Comparison of ENCODE assay signal across 16 cellular contexts in genomic region chr16:68378436-68379415, GRCh38.
DNase-seq lines count a peak whose midpoint lies in the region; ATAC-seq and TF ChIP-seq lines count a peak whose summit lies in the region.
"Had no signal": no experiment of that assay in that cellular context is flagged by ENCODE, and none has a peak within 500 bp of the region (broad histone marks: within the 10 kb centered on the region; RNA-seq: fewer than 3 reads in every experiment).

No MANE protein-coding gene starts in this region.

- H4K20me1 ChIP-seq in PC-9 (ENCODE audit: insufficient read depth) = no peaks in the 10 kb centered on the region

- TF ChIP-seq CTCF in NB4 (IDR thresholded peaks at IDR 0.05; ENCODE audit: low read depth, low read length) (no peak), brain (conservative IDR thresholded peaks at IDR 0.05) (no peak), PC-9 (conservative IDR thresholded peaks at IDR 0.05) (no peak), GM10266 (IDR thresholded peaks at IDR 0.05; ENCODE audit: control insufficient read depth, insufficient read depth, low read depth, missing control alignments) (no peak)

- intact Hi-C loops in PC-9 (cut with micrococcal nuclease; ENCODE audit: unreplicated experiment) = no loop called here

- H3K79me2 ChIP-seq in PC-9 (ENCODE audit: low read depth) = no peaks in the 10 kb centered on the region

- DNase-seq in AML-193 (lab: John Stamatoyannopoulos, UW) (peak; percentile 6 to 28), GDM1 (lab: John Stamatoyannopoulos, UW) (peak; percentile 3), NB4 (ENCODE audit: low read depth) (peak; percentile 74), PC-9 (no peak), GM10266 (ENCODE audit: extremely low spot score) (no peak)
- DNase-seq: KG1, NCI-H1694, occipital lobe, SJCRH30 had no signal

- ATAC-seq in HG02852 (IDR thresholded peaks at IDR 0.05; ENCODE audit: unreplicated experiment) (no peak), GM18520 (IDR thresholded peaks at IDR 0.05; ENCODE audit: unreplicated experiment) (no peak)
- ATAC-seq: left lobe of liver, right lobe of liver had no signal

- CTCF ChIA-PET in PC-9 (lab: Charles Lee) = interaction anchor here (0.6 kb wide), 1 partner anchor 515 kb away, joined by 4 read pairs; no protein-coding TSS in a partner anchor

- no peaks in the 10 kb centered on the region for H3K36me3 ChIP-seq in PC-9 (ENCODE audit: low read depth)
- H3K36me3 ChIP-seq: right lobe of liver, SJCRH30 had no signal

- H3K27me3 ChIP-seq in PC-9 (ENCODE audit: insufficient read depth, low read depth) = no peaks in the 10 kb centered on the region
- H3K27me3 ChIP-seq: right lobe of liver, SJCRH30 had no signal

- TF ChIP-seq POLR2A in NB4 (IDR thresholded peaks at IDR 0.05; ENCODE audit: extremely low read depth, insufficient read length) = no peak

- no peak overlapping the region for H3K4me3 ChIP-seq in NB4 (ENCODE audit: low read depth, low read length)
- no peak overlapping the region for H3K4me3 ChIP-seq in PC-9
- H3K4me3 ChIP-seq: right lobe of liver, SJCRH30 had no signal

- H3K9me2 ChIP-seq in PC-9 (ENCODE audit: insufficient read depth) = no peaks in the 10 kb centered on the region

- no peaks in the 10 kb centered on the region for H3K9me3 Mint-ChIP-seq in brain
- H3K9me3 Mint-ChIP-seq: stimulated activated naive CD8-positive, alpha-beta T cell treated with anti-CD3 and anti-CD28 coated beads, Interleukin-15, Interleukin-2, amounts not matched to agents 100 ng/mL and 50 ng/mL, for 24 hours had no signal

- no TSS peak for BruUV-seq in PC-9 (replicated peaks; lab: Mats Ljungman, UMichigan)

- no peak overlapping the region for H3K27ac ChIP-seq in PC-9
- H3K27ac ChIP-seq: HL-60, right lobe of liver, SJCRH30 had no signal

- H2AFZ ChIP-seq in PC-9 = no peak overlapping the region

- peak overlapping the region in 3 of 5 experiments; percentile 9 to 93 (median 43) for H3K27ac Mint-ChIP-seq in brain
- H3K27ac Mint-ChIP-seq: stimulated activated naive CD8-positive, alpha-beta T cell treated with anti-CD3 and anti-CD28 coated beads, Interleukin-15, Interleukin-2, amounts not matched to agents 100 ng/mL and 50 ng/mL, for 24 hours had no signal

- H3K4me3 Mint-ChIP-seq in brain = no peak overlapping the region
- H3K4me3 Mint-ChIP-seq: stimulated activated naive CD8-positive, alpha-beta T cell treated with anti-CD3 and anti-CD28 coated beads, Interleukin-15, Interleukin-2, amounts not matched to agents 100 ng/mL and 50 ng/mL, for 24 hours had no signal

- POLR2A ChIA-PET in PC-9 (lab: Charles Lee; ENCODE audit: unreplicated experiment) = no interaction called here

- peaks cover 7% of the 10 kb centered on the region for H3K36me3 Mint-ChIP-seq in brain

- no peaks in the 10 kb centered on the region for H3F3A ChIP-seq in PC-9 (ENCODE audit: insufficient read depth, low read depth)

- no peaks in the 10 kb centered on the region for H3K9me3 ChIP-seq in PC-9 (ENCODE audit: insufficient read depth, low read depth)
- H3K9me3 ChIP-seq: right lobe of liver, SJCRH30 had no signal

- H3K4me1 ChIP-seq in PC-9 (replicated peaks; ENCODE audit: insufficient read depth) = peaks cover 7% of the 10 kb centered on the region; the same call in 1 of the 2 replicates
- H3K4me1 ChIP-seq: right lobe of liver, SJCRH30 had no signal

- no peak overlapping the region for H3K4me2 ChIP-seq in PC-9

- H3K4me1 Mint-ChIP-seq in brain = peaks cover 49% of the 10 kb centered on the region

- peaks cover 4% of the 10 kb centered on the region for H3K27me3 Mint-ChIP-seq in brain

Comparison
In these comparisons a context has a peak if more than half of its experiments do, and no peak if none do; other contexts are left out.
1. DNase-seq: peak in AML-193 (2 of 2), GDM1 (single experiment) and NB4 (single experiment); none in PC-9 (0 of 2) and GM10266 (single experiment).